ENCODE assay signal across 8 cellular contexts in genomic region chrX:84501798-84502628, GRCh38. TPM values are rescaled to one million over a fixed set of nuclear protein-coding genes. Genes with fewer than 3 reads are reported as not detected.
DNase-seq lines count a peak whose midpoint lies in the region; ATAC-seq and TF ChIP-seq lines count a peak whose summit lies in the region.

Gene HDX (minus strand): TSS chrX:84502453. CDS start chrX:84475397, 27,056 bp downstream.

- DNase-seq in NCI-H446 treated with DMSO at 0.1 percent for 48 hours (lab: John Stamatoyannopoulos, UW) (peak; percentile 65), ecto neural progenitor cell (ENCODE audit: low spot score) (peak; percentile 77), lower leg skin (ENCODE audit: low spot score in 2 of 2) (peak; percentile 79 to 96), LoVo (ENCODE audit: low spot score) (no peak)
- DNase-seq in activated CD8-positive, alpha-beta T cell treated with anti-CD3 and anti-CD28 coated beads for 36 hours: peak; percentile 73
- peak; percentile 54 for DNase-seq in stimulated activated CD4-positive, alpha-beta T cell treated with anti-CD3 and anti-CD28 coated beads, Interleukin-4, amount 100 ng/mL, for 1 hour

- TF ChIP-seq CTCF in activated CD8-positive, alpha-beta T cell treated with anti-CD3 and anti-CD28 coated beads for 36 hours (IDR thresholded peaks at IDR 0.05): no peak
- no peak for TF ChIP-seq CTCF in lower leg skin (IDR thresholded peaks at IDR 0.05)

- CTCF ChIA-PET in activated CD8-positive, alpha-beta T cell treated with anti-CD3 and anti-CD28 coated beads for 36 hours (lab: Charles Lee): no interaction called here

- 0 to 29% methylated on average over 25 to 38 of the region's 38 CpGs for WGBS in lower leg skin, 2 donors

- POLR2A ChIA-PET in activated CD8-positive, alpha-beta T cell treated with anti-CD3 and anti-CD28 coated beads for 36 hours (lab: Charles Lee): no interaction called here

- H3K36me3 Mint-ChIP-seq in activated CD8-positive, alpha-beta T cell treated with anti-CD3 and anti-CD28 coated beads for 36 hours (ENCODE audit: low read depth): peaks cover 2% of the 10 kb centered on the region

- peak within 1 kb of the TSS; percentile 28 for H3K4me3 ChIP-seq in lower leg skin (ENCODE audit: low read depth, poor library complexity, severe bottlenecking)

- ATAC-seq in GM18519 (IDR thresholded peaks at IDR 0.05; ENCODE audit: low FRiP score, unreplicated experiment) (peak; percentile 83), HG03060 (IDR thresholded peaks at IDR 0.05; ENCODE audit: low read depth, unreplicated experiment) (peak; percentile 69)
- peak; percentile 95 for ATAC-seq in activated CD8-positive, alpha-beta T cell treated with anti-CD3 and anti-CD28 coated beads for 36 hours

- H3K27ac Mint-ChIP-seq in activated CD8-positive, alpha-beta T cell treated with anti-CD3 and anti-CD28 coated beads for 36 hours: peak within 1 kb of the TSS; percentile 75

- no peaks in the 10 kb centered on the region for H3K9me3 Mint-ChIP-seq in activated CD8-positive, alpha-beta T cell treated with anti-CD3 and anti-CD28 coated beads for 36 hours

- no peak for TF ChIP-seq POLR2A in lower leg skin (IDR thresholded peaks at IDR 0.05)

- H3K27me3 Mint-ChIP-seq in activated CD8-positive, alpha-beta T cell treated with anti-CD3 and anti-CD28 coated beads for 36 hours: peaks cover 3% of the 10 kb centered on the region

- H3K4me1 Mint-ChIP-seq in activated CD8-positive, alpha-beta T cell treated with anti-CD3 and anti-CD28 coated beads for 36 hours (ENCODE audit: low read depth): no peaks in the 10 kb centered on the region

- intact Hi-C loops in activated CD8-positive, alpha-beta T cell treated with anti-CD3 and anti-CD28 coated beads for 36 hours (cut with micrococcal nuclease): no loop called here
- intact Hi-C loops in lower leg skin (cut with DNase I; ENCODE audit: low total_unique reads): no loop called here

- H3K4me3 Mint-ChIP-seq in activated CD8-positive, alpha-beta T cell treated with anti-CD3 and anti-CD28 coated beads for 36 hours: peak within 1 kb of the TSS; percentile 80

RNA-seq across cellular contexts. Expression of gene HDX, which starts in this region (rescaled TPM):
- total RNA-seq in activated CD8-positive, alpha-beta T cell treated with anti-CD3 and anti-CD28 coated beads for 36 hours: 1 to 10 TPM in 1 of 2 experiments, under 1 TPM in 1; 0.76 to 1.2 TPM
- total RNA-seq in lower leg skin: 1 to 10 TPM in 1 of 4 donors, under 1 TPM in 3; 0.42 to 3.0 (median 0.65) TPM
